Comparison of ENCODE assay signal across 1 cellular context in the genomic region with DNA sequence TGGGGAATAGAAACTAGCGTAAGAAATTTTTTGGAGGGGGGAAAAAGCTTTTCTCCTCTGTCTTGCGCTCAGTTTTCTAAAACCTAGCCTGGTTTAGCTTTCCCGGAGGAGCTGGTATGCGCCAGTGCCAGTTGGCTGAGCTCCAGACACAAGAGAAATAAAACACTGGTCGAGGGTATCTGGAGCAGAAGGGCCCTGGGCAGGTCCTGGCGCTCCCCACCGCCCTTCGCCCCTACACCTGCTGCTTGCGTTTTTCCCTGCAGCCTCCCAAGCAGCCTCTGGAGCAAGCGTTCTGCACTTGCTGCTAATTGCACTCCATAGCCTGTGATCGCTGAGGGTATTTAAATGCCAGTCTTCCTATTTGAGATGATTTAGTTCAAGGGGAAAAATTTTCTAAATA.
TF ChIP-seq lines count a peak whose summit lies in the region.

No MANE protein-coding gene starts in this region.

TF ChIP-seq in SK-N-SH, 30 proteins besides CTCF, POLR2A, EP300 and RAD21 (continued from another document):
- TF ChIP-seq, protein P1, sequence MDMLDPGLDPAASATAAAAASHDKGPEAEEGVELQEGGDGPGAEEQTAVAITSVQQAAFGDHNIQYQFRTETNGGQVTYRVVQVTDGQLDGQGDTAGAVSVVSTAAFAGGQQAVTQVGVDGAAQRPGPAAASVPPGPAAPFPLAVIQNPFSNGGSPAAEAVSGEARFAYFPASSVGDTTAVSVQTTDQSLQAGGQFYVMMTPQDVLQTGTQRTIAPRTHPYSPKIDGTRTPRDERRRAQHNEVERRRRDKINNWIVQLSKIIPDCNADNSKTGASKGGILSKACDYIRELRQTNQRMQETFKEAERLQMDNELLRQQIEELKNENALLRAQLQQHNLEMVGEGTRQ (IDR thresholded peaks at IDR 0.05; ENCODE audit: borderline replicate concordance, low read depth, low read length) = no peak
- no peak for TF ChIP-seq FOXM1 (IDR thresholded peaks at IDR 0.05; ENCODE audit: low read depth)
- TF ChIP-seq JUND (IDR thresholded peaks at IDR 0.05) = no peak
- TF ChIP-seq RCOR1 (IDR thresholded peaks at IDR 0.05; ENCODE audit: low read length) = no peak
- TF ChIP-seq ZBTB33 (IDR thresholded peaks at IDR 0.05; ENCODE audit: borderline replicate concordance, low read depth) = no peak
- TF ChIP-seq GABPA (IDR thresholded peaks at IDR 0.05; ENCODE audit: low read depth) = no peak
- TF ChIP-seq POLR2AphosphoS5 (IDR thresholded peaks at IDR 0.05; ENCODE audit: low read depth, low read length) = no peak
- no peak for TF ChIP-seq NRF1 (IDR thresholded peaks at IDR 0.05; ENCODE audit: low read depth, low read length)
- no peak for TF ChIP-seq TEAD4 (IDR thresholded peaks at IDR 0.05; ENCODE audit: borderline replicate concordance, insufficient read depth)
- no peak for TF ChIP-seq IRF3 (IDR thresholded peaks at IDR 0.05; ENCODE audit: low read depth, low read length)
